In the genomic region with DNA sequence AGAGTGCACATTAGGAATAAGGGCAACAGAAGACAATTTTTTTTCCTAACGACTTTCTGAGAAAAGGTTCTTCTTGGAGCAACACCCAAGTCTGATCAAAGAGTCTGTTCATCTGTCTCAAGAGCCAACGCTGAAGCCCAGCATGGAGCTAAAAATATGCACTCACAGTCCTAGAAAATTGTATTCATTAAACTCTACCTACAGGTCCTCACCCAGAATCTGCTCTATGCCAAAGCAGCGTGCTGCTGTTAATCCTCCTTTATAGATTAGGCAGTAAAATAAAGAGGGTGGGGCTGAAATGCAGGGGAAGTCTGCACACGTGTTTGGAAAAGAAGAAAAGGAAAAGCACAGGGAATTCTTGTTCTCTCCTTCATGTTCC, we compare ENCODE assay signal across 23 cellular contexts.
DNase-seq lines count a peak whose midpoint lies in the region; ATAC-seq and TF ChIP-seq lines count a peak whose summit lies in the region.
"Had no signal": no experiment of that assay in that cellular context is flagged by ENCODE, and none has a peak within 500 bp of the region (broad histone marks: within the 10 kb centered on the region; RNA-seq: fewer than 3 reads in every experiment).

No MANE protein-coding gene starts in this region.

- H2AFZ ChIP-seq in neural progenitor cell (replicated peaks) = no peak overlapping the region
- H2AFZ ChIP-seq: PC-9 had no signal

- H3K9me3 Mint-ChIP-seq in neural progenitor cell = peaks cover 2% of the 10 kb centered on the region
- H3K9me3 Mint-ChIP-seq: activated naive CD4-positive, alpha-beta T cell treated with anti-CD3 and anti-CD28 coated beads for 36 hours; memory B cell had no signal

- H3K4me3 ChIP-seq in neural progenitor cell = no peak overlapping the region
- H3K4me3 ChIP-seq: gastrocnemius medialis, PC-9, thyroid gland had no signal

- H3K27me3 Mint-ChIP-seq in neural progenitor cell (ENCODE audit: insufficient read depth, low read depth) = peaks cover 4% of the 10 kb centered on the region
- H3K27me3 Mint-ChIP-seq: dendritic cell treated with granulocyte-macrophage colony-stimulating factor and Interleukin-4, amounts not matched to agents 40 ng/mL and 50 ng/mL, for 4 days had no signal

- peaks cover 35% of the 10 kb centered on the region for H3F3A ChIP-seq in neural progenitor cell (ENCODE audit: low read depth)

- no peak overlapping the region for H3K9ac ChIP-seq in neural progenitor cell

- peaks cover 69% of the 10 kb centered on the region for H3K4me1 Mint-ChIP-seq in neural progenitor cell
- H3K4me1 Mint-ChIP-seq: CD4-positive, alpha-beta memory T cell; memory B cell had no signal

- H3K4me1 ChIP-seq in neural progenitor cell = peaks cover 73% of the 10 kb centered on the region
- H3K4me1 ChIP-seq: thyroid gland had no signal

- no peaks in the 10 kb centered on the region for H3K36me3 Mint-ChIP-seq in neural progenitor cell
- H3K36me3 Mint-ChIP-seq: CD4-positive, alpha-beta memory T cell; memory B cell had no signal

- no peak for TF ChIP-seq CTCF in neural progenitor cell (IDR thresholded peaks at IDR 0.05)

- DNase-seq in D341Med (ENCODE audit: low spot score) = peak; percentile 50
- DNase-seq in NCI-H69 (lab: John Stamatoyannopoulos, UW) = peak; percentile 91
- no peak for DNase-seq in neural progenitor cell (ENCODE audit: low spot score)
- DNase-seq in NCI-H1930 (lab: John Stamatoyannopoulos, UW) = no peak
- no peak for DNase-seq in COLO668 (lab: John Stamatoyannopoulos, UW; ENCODE audit: unreplicated experiment)
- DNase-seq: activated naive CD4-positive, alpha-beta T cell treated with anti-CD3 and anti-CD28 coated beads for 36 hours; AML-193; CD4-positive, alpha-beta memory T cell; gastrocnemius medialis; MV-4-11; NCI-H1436 treated with DMSO at 0.1 percent for 48 hours; NCI-H2107; NCI-H510A; PC-9; SHP77 treated with DMSO at 0.1 percent for 48 hours; stimulated activated naive CD4-positive, alpha-beta T cell treated with Interleukin-2 at 50 U/mL for 16 hours; T-helper 9 cell; thyroid gland had no signal

- no peaks in the 10 kb centered on the region for H3K36me3 ChIP-seq in neural progenitor cell
- H3K36me3 ChIP-seq: gastrocnemius medialis, thyroid gland had no signal

- H3K4me2 ChIP-seq in neural progenitor cell = peak overlapping the region; percentile 41
- H3K4me2 ChIP-seq: PC-9 had no signal

- no peaks in the 10 kb centered on the region for H4K20me1 ChIP-seq in neural progenitor cell (ENCODE audit: low read depth)

- H3K27me3 ChIP-seq in neural progenitor cell = no peaks in the 10 kb centered on the region
- H3K27me3 ChIP-seq: gastrocnemius medialis, thyroid gland had no signal

- peak overlapping the region; percentile 83 for H3K27ac Mint-ChIP-seq in neural progenitor cell
- H3K27ac Mint-ChIP-seq: activated naive CD4-positive, alpha-beta T cell treated with anti-CD3 and anti-CD28 coated beads for 36 hours; CD4-positive, alpha-beta memory T cell; dendritic cell treated with granulocyte-macrophage colony-stimulating factor and Interleukin-4, amounts not matched to agents 40 ng/mL and 50 ng/mL, for 4 days; memory B cell had no signal

- H3K4me3 Mint-ChIP-seq in neural progenitor cell = peak overlapping the region; percentile 28
- H3K4me3 Mint-ChIP-seq: activated naive CD4-positive, alpha-beta T cell treated with anti-CD3 and anti-CD28 coated beads for 36 hours; CD4-positive, alpha-beta memory T cell; dendritic cell treated with granulocyte-macrophage colony-stimulating factor and Interleukin-4, amounts not matched to agents 40 ng/mL and 50 ng/mL, for 4 days; memory B cell had no signal

- H3K9me3 ChIP-seq in neural progenitor cell (ENCODE audit: low read depth) = no peaks in the 10 kb centered on the region
- H3K9me3 ChIP-seq: gastrocnemius medialis, thyroid gland had no signal

- no peak for ATAC-seq in HG02642 (IDR thresholded peaks at IDR 0.05; ENCODE audit: poor library complexity, unreplicated experiment)
- ATAC-seq in HG03280 (IDR thresholded peaks at IDR 0.05; ENCODE audit: unreplicated experiment) = no peak
- ATAC-seq: gastrocnemius medialis had no signal

- peak overlapping the region; percentile 87 for H3K27ac ChIP-seq in cingulate gyrus (ENCODE audit: low read depth, low read length)
- no peak overlapping the region for H3K27ac ChIP-seq in neural progenitor cell
- H3K27ac ChIP-seq: gastrocnemius medialis, PC-9, thyroid gland had no signal

- no peaks in the 10 kb centered on the region for H3K79me2 ChIP-seq in neural progenitor cell (ENCODE audit: low read depth)

Comparison
In these comparisons a context has a peak if more than half of its experiments do, and no peak if none do; other contexts are left out.
1. DNase-seq: peak in D341Med (single experiment) and NCI-H69 (single experiment); none in neural progenitor cell (single experiment), NCI-H1930 (0 of 2) and COLO668 (single experiment).